ENCODE assay signal across 8 cellular contexts in genomic region chr18:80246656-80247402, GRCh38. TPM values are rescaled to one million over a fixed set of nuclear protein-coding genes. Genes with fewer than 3 reads are reported as not detected.
DNase-seq lines count a peak whose midpoint lies in the region; ATAC-seq and TF ChIP-seq lines count a peak whose summit lies in the region.

No MANE protein-coding gene starts in this region.

- H3K79me2 ChIP-seq in MM.1S (ENCODE audit: low read length) = no peaks in the 10 kb centered on the region

- WGBS in transverse colon (ENCODE audit: low coverage in 1 of 2), 2 donors = 0% methylated on average over 9 of the region's 83 CpGs; no CpG with 5 or more reads in 1 of the 2 donors

- intact Hi-C loops in lower lobe of right lung (cut with DNase I) = no loop called here
- intact Hi-C loops in transverse colon (cut with DNase I; ENCODE audit: low total_unique reads) = no loop called here

- in situ Hi-C loops in transverse colon (cut with MboI; ENCODE audit: low pct_ligation_motif_present in 1 of 4, low pct_unique_long_range_greater_than_20kb in 1 of 4, low sequenced_read_pairs in 3 of 4) = no loop called here

- no peaks in the 10 kb centered on the region for H3K9me2 ChIP-seq in MM.1S (replicated peaks; ENCODE audit: insufficient read depth, low read length)

- no peaks in the 10 kb centered on the region for H3F3A ChIP-seq in MM.1S (ENCODE audit: insufficient read depth, low read length)

- H3K9ac ChIP-seq in MM.1S (ENCODE audit: low read length) = no peak overlapping the region

- H3K27me3 ChIP-seq in MM.1S (replicated peaks; ENCODE audit: insufficient read depth, low read length) (no peaks in the 10 kb centered on the region), lower lobe of right lung (ENCODE audit: low read depth) (peaks cover 9% of the 10 kb centered on the region), transverse colon (peaks cover 30% of the 10 kb centered on the region)

- no peak for TF ChIP-seq POLR2A in transverse colon (IDR thresholded peaks at IDR 0.05)

- H3K4me1 ChIP-seq in MM.1S (ENCODE audit: low read length) = no peaks in the 10 kb centered on the region
- peaks cover 12% of the 10 kb centered on the region for H3K4me1 ChIP-seq in lower lobe of right lung
- H3K4me1 ChIP-seq in transverse colon = peaks cover 0 to 17% (median 11%) of the 10 kb centered on the region in 4 donors

- peak overlapping the region; percentile 54; the same call in 1 of the 2 replicates for H3K4me2 ChIP-seq in MM.1S (ENCODE audit: low read depth, low read length)

- no peak for TF ChIP-seq EP300 in transverse colon (IDR thresholded peaks at IDR 0.05; ENCODE audit: low read depth)

- 0 out of 2 replicates have a peak overlapping the region, but pooled peaks have one; percentile 35 for H2AFZ ChIP-seq in MM.1S (ENCODE audit: low read length)

- H3K4me3 ChIP-seq in MM.1S (ENCODE audit: low read length) = peak overlapping the region; percentile 43; the same call in 1 of the 2 replicates
- H3K4me3 ChIP-seq in choroid plexus epithelial cell (ENCODE audit: low read depth, low read length) = peak overlapping the region; percentile 64
- peak overlapping the region; percentile 74 for H3K4me3 ChIP-seq in lower lobe of right lung
- H3K4me3 ChIP-seq in transverse colon = peak overlapping the region; percentile 61 to 92 (median 81)

- H3K36me3 ChIP-seq in MM.1S (replicated peaks; ENCODE audit: insufficient read depth, low read length) (no peaks in the 10 kb centered on the region), lower lobe of right lung (no peaks in the 10 kb centered on the region), transverse colon (no peaks in the 10 kb centered on the region)

- H3K27ac ChIP-seq in MM.1S (ENCODE audit: low read length) (no peak overlapping the region), lower lobe of right lung (no peak overlapping the region), transverse colon (peak overlapping the region; percentile 22 to 57 (median 40))

- no peak for TF ChIP-seq CTCF in GM10266 (IDR thresholded peaks at IDR 0.05; ENCODE audit: control insufficient read depth, insufficient read depth, low read depth, missing control alignments)
- TF ChIP-seq CTCF in MM.1S (IDR thresholded peaks at IDR 0.05; ENCODE audit: low read length) = no peak
- TF ChIP-seq CTCF in choroid plexus epithelial cell (conservative IDR thresholded peaks at IDR 0.05; ENCODE audit: low read depth, low read length) = no peak
- TF ChIP-seq CTCF in lower lobe of right lung (IDR thresholded peaks at IDR 0.05) = no peak
- no peak for TF ChIP-seq CTCF in transverse colon (IDR thresholded peaks at IDR 0.05)

- ATAC-seq in GM21723 (IDR thresholded peaks at IDR 0.05; ENCODE audit: unreplicated experiment) (peak; percentile 31), lower lobe of right lung (peak; percentile 39 to 52)

- no peaks in the 10 kb centered on the region for H3K9me3 ChIP-seq in MM.1S (replicated peaks; ENCODE audit: insufficient read depth, low read length)
- no peaks in the 10 kb centered on the region for H3K9me3 ChIP-seq in lower lobe of right lung
- no peaks in the 10 kb centered on the region for H3K9me3 ChIP-seq in transverse colon

- H4K20me1 ChIP-seq in MM.1S (ENCODE audit: insufficient read depth, low read length) = no peaks in the 10 kb centered on the region

- peak; percentile 50 for DNase-seq in GM10266 (ENCODE audit: extremely low spot score)
- no peak for DNase-seq in MM.1S
- DNase-seq in choroid plexus epithelial cell (ENCODE audit: low read depth) = no peak
- no peak for DNase-seq in lower lobe of right lung
- no peak for DNase-seq in transverse colon
- DNase-seq in LoVo (ENCODE audit: low spot score) = no peak
- DNase-seq in activated effector memory CD4-positive, alpha-beta T cell treated with anti-CD3 and anti-CD28 coated beads, Interleukin-2, amount 50 U/mL, for 16 hours = no peak

RNA-seq across cellular contexts. Expression of gene PARD6G, which starts 0.5 kb away (rescaled TPM):
- total RNA-seq in lower lobe of right lung = 7.3 TPM
- 1 to 10 TPM in 2 of 4 donors, under 1 TPM in 2; 0.40 to 3.3 (median 1.3) TPM for total RNA-seq in transverse colon

Comparison
In these comparisons a context has a peak if more than half of its experiments do, and no peak if none do; other contexts are left out.
1. H3K27ac ChIP-seq: peak in transverse colon (4 of 4); none in MM.1S (single experiment) and lower lobe of right lung (single experiment).
2. Peak in every context shown above with its lines, with median percentiles within 50 percentile points of each other: H3K4me3 ChIP-seq.